22 cellular contexts compared by ENCODE assay signal in the genomic region with DNA sequence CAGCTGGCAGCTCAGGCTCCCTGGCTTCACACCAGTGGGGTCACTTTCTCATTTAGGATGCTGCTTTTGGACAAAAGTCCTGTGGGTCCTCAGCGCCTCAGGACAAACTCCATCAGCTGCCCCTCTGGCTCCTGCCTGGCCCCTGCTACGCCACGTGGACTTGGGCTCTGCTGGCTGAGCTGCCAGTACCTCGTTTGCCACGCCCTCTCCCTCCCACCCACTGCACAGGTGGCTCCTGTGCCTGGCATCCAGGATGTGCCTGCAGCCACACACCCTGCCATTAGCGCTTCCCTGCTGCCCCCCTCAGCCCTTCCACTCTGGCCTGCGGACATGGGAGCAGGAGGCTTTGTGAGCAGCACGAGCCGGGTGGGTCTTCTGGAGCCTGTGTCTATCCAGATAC.
"Had no signal": no experiment of that assay in that cellular context is flagged by ENCODE, and none has a peak within 500 bp of the region (broad histone marks: within the 10 kb centered on the region; RNA-seq: fewer than 3 reads in every experiment).

No MANE protein-coding gene starts in this region.

- DNase-seq: activated B cell treated with CpG ODN at 0.5 μM for 24 hours; activated CD4-positive, alpha-beta T cell treated with anti-CD3 and anti-CD28 coated beads for 1 hour; activated CD4-positive, alpha-beta T cell treated with anti-CD3 and anti-CD28 coated beads, Interleukin-2, amount 10 ng/mL, durations not matched to agents 24 days and 14 days; activated CD4-positive, alpha-beta T cell treated with anti-CD3 and anti-CD28 coated beads, Interleukin-2, amount 50 U/mL, for 48 hours; activated CD8-positive, alpha-beta memory T cell treated with anti-CD3 and anti-CD28 coated beads, Interleukin-2, amount 10 ng/mL, durations not matched to agents 7 days and 5 days; activated effector memory CD4-positive, alpha-beta T cell treated with Interleukin-2 at 50 U/mL for 16 hours; activated naive CD4-positive, alpha-beta T cell treated with Interleukin-2 at 50 U/mL for 16 hours; activated T-cell treated with anti-CD3 and anti-CD28 coated beads, Interleukin-2, amount 50 U/mL, for 24 hours; amygdala; Kasumi-1; KBM-7; NCI-H1048; NCI-H1436; NCI-H187 treated with DMSO at 0.1 percent for 48 hours; NCI-H446; NCI-H524; NCI-H82; PC-9; T-cell; T-helper 2 cell; T1000 had no signal

- H3K4me3 ChIP-seq: PC-9, SK-N-MC had no signal

- H3K4me2 ChIP-seq: PC-9 had no signal

- ATAC-seq: activated CD8-positive, alpha-beta memory T cell treated with anti-CD3 and anti-CD28 coated beads, Interleukin-2, amount 10 ng/mL, durations not matched to agents 7 days and 5 days; T-cell had no signal

- H2AFZ ChIP-seq: PC-9 had no signal

- H3K27ac ChIP-seq: PC-9 had no signal
